In the genomic region with DNA sequence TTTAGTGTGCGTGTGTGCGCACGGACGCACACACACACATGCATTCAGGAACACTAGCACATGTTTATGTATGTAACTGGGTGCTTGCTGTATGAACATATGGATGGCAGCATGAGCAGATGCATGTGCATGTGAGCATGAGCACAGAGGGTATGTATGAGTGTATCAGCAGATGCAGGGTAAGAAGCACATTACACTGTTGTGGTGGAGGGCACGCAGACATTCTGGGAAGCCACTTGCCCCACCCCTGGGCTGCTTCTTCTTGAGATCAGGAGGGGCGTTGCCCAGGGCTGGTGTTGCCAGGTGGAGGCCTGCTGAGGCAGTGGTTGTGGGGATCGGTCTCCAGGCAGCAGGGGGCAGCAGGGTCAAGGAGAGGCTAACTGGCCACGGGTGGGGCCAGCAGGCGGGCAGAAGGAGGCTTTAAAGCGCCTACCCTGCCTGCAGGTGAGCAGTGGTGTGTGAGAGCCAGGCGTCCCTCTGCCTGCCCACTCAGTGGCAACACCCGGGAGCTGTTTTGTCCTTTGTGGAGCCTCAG, we compare ENCODE assay signal across 9 cellular contexts. TPM values are rescaled to one million over a fixed set of nuclear protein-coding genes. Genes with fewer than 3 reads are reported as not detected.
DNase-seq lines count a peak whose midpoint lies in the region; ATAC-seq, FAIRE-seq and TF ChIP-seq lines count a peak whose summit lies in the region.
"Had no signal": no experiment of that assay in that cellular context is flagged by ENCODE, and none has a peak within 500 bp of the region (broad histone marks: within the 10 kb centered on the region; RNA-seq: fewer than 3 reads in every experiment).

No MANE protein-coding gene starts in this region.

- CTCF ChIA-PET in GM12878 (lab: Yijun Ruan, JAX): interaction anchor here (0.6 to 17.5 kb wide), 8 partner anchors 11 to 568 kb away, joined by 3 to 293 read pairs (median 6); a partner anchor contains a TSS

- no peak for TF ChIP-seq EP300 in GM12878 (IDR thresholded peaks at IDR 0.05; ENCODE audit: borderline replicate concordance in 1 of 2, control insufficient read depth in 1 of 2, low read depth in 2 of 2, low read length in 2 of 2)

- BruUV-seq in GM12878 (replicated peaks; lab: Mats Ljungman, UMichigan): no TSS peak

- H3K4me3 ChIP-seq in GM12878: no peak overlapping the region
- peak overlapping the region in 1 of 2 donors; percentile 31 for H3K4me3 ChIP-seq in muscle layer of duodenum (ENCODE audit: low read depth in 1 of 2, low read length in 2 of 2)

- DNase-seq in NCI-H1694 treated with DMSO at 0.1 percent for 48 hours (lab: John Stamatoyannopoulos, UW) (peak; percentile 78), GM12878 (ENCODE audit: low read depth, low spot score) (no peak), superior temporal gyrus (ENCODE audit: extremely low spot score) (no peak), hepatic stellate cell (ENCODE audit: low spot score) (no peak)
- DNase-seq: SIG-M5 had no signal

- no peak for TF ChIP-seq POLR2A in GM12878 (IDR thresholded peaks at IDR 0.05; ENCODE audit: low read depth, low read length)

- H2AFZ ChIP-seq in GM12878 (ENCODE audit: control insufficient read depth, low read depth, low read length): no peak overlapping the region

- H3K4me2 ChIP-seq in GM12878 (ENCODE audit: control insufficient read depth, insufficient read depth): no peak overlapping the region

- 0 out of 2 replicates have a peak, but pooled peaks have one; percentile 13 for TF ChIP-seq RAD21 in GM12878 (IDR thresholded peaks at IDR 0.05; ENCODE audit: insufficient read depth, low read depth, low read length)

- H3K27me3 ChIP-seq in GM12878 (replicated peaks in 1 of 2; ENCODE audit: control insufficient read depth in 2 of 2, insufficient read depth in 2 of 2, low read length in 1 of 2) (no peaks in the 10 kb centered on the region), muscle layer of duodenum (ENCODE audit: low read depth, low read length) (no peaks in the 10 kb centered on the region)

- H3K4me1 ChIP-seq in GM12878 (ENCODE audit: control insufficient read depth, insufficient read depth, low read length): peaks cover 26% of the 10 kb centered on the region
- peaks cover 11 to 16% of the 10 kb centered on the region in 2 donors for H3K4me1 ChIP-seq in muscle layer of duodenum (ENCODE audit: control insufficient read depth in 1 of 2, insufficient read depth in 2 of 2, low read length in 2 of 2)

- SMC1A ChIA-PET in GM12878 (lab: Charles Lee; ENCODE audit: uncharacterized antibody, unreplicated experiment): interaction anchor here (1.2 to 6.1 kb wide), 8 partner anchors 41 to 152 kb away, joined by 3 to 52 read pairs (median 7); no protein-coding TSS in a partner anchor

- TF ChIP-seq CTCF in GM12872 (IDR thresholded peaks at IDR 0.05; ENCODE audit: insufficient read depth, low read depth, low read length) (peak; percentile 39; the same call in 2 of the 3 replicates), GM12878 (IDR thresholded peaks at IDR 0.05 in 2 of 3, conservative IDR thresholded peaks at IDR 0.05 in 1 of 3; ENCODE audit: control insufficient read depth in 2 of 3, extremely low read depth in 1 of 3, insufficient read depth in 1 of 3, low read depth in 3 of 3, low read length in 3 of 3) (peak; percentile 24 to 38 (median 37); a peak in 4 of 6 replicates)

- intact Hi-C loops in GM12878 (cut with micrococcal nuclease; ENCODE audit: unreplicated experiment): loop anchor here (1.0 to 10.0 kb wide), 2 partner anchors 43 to 495 kb away; a partner anchor contains a TSS

- FAIRE-seq in GM12878 (lab: Jason Lieb, UNC): no peak

- ATAC-seq in GM12878 (peak; percentile 51), HG02981 (IDR thresholded peaks at IDR 0.05; ENCODE audit: unreplicated experiment) (no peak), HG03469 (IDR thresholded peaks at IDR 0.05; ENCODE audit: unreplicated experiment) (no peak)

- no peaks in the 10 kb centered on the region for H3K79me2 ChIP-seq in GM12878 (ENCODE audit: control insufficient read depth, insufficient read depth, low read length)

- H3K27ac ChIP-seq in GM12878 (ENCODE audit: control insufficient read depth, insufficient read depth): no peak overlapping the region
- peak overlapping the region; percentile 54 for H3K27ac ChIP-seq in muscle layer of duodenum (ENCODE audit: low read length)

- in situ Hi-C loops in GM12878 (cut with MboI): no loop called here

- POLR2A ChIA-PET in GM12878 (lab: Charles Lee): no interaction called here

- H3K9me3 ChIP-seq in GM12878 (replicated peaks; ENCODE audit: control insufficient read depth, insufficient read depth, low read length): no peaks in the 10 kb centered on the region
- H3K9me3 ChIP-seq in muscle layer of duodenum (ENCODE audit: control insufficient read depth in 1 of 2, low read length in 2 of 2): no peaks in the 10 kb centered on the region

- 52% methylated on average over 12 of the region's 12 CpGs for WGBS in GM12878 (ENCODE audit: insufficient coverage, insufficient replicate concordance, low lambda C conversion rate, missing lambda C conversion rate)

- RAD21 ChIA-PET in GM12878 (lab: Charles Lee; ENCODE audit: unreplicated experiment): interaction anchor here (1.0 to 4.8 kb wide), 8 partner anchors 19 to 145 kb away, joined by 3 to 63 read pairs (median 6); a partner anchor contains a TSS

- no peaks in the 10 kb centered on the region for H4K20me1 ChIP-seq in GM12878 (ENCODE audit: control insufficient read depth, insufficient read depth)

- H3K36me3 ChIP-seq in GM12878 (ENCODE audit: control insufficient read depth in 2 of 2, insufficient read depth in 2 of 2, low read length in 1 of 2) (no peaks in the 10 kb centered on the region), muscle layer of duodenum (ENCODE audit: control insufficient read depth in 1 of 2, insufficient read depth in 2 of 2, low read length in 2 of 2) (no peaks in the 10 kb centered on the region)

- no peak overlapping the region for H3K9ac ChIP-seq in GM12878 (ENCODE audit: control insufficient read depth, insufficient read depth, low read length)

RNA-seq across cellular contexts. Expression of a gene that starts 3.9 kb away (rescaled TPM):
- not detected in 2 replicates for total RNA-seq in GM12878 (2013; cell fraction: nucleolus; rRNA removed)
- total RNA-seq in GM12878 (2014; rRNA removed) (not detected in 2 replicates), GM12878 (2014; rRNA removed; fragmentation: Illumina TruSeq; extraction: Trizol) (not detected in 2 replicates), GM12878 (2021) (not detected in 2 replicates)
- polyA plus RNA-seq in GM12878 (2011; ENCODE audit: low read depth): not detected
- polyA plus RNA-seq in GM12878 (2011; rRNA removed) (not detected in 2 replicates), GM12878 (2014; fragmentation: Illumina TruSeq; extraction: Trizol) (not detected in 2 replicates), GM12878 (2014; fragmentation: Nextera tagmentation; extraction: Ambion mirVana) (not detected), GM12878 (2014; rRNA removed) (not detected in 2 replicates), GM12878 (2016; fragmentation: Nextera tagmentation; extraction: Ambion mirVana) (not detected)
- not detected in 2 replicates for polyA plus RNA-seq in GM12878 (2011; cell fraction: cytosol; rRNA removed)
- polyA plus RNA-seq in GM12878 (2011; cell fraction: nucleus; rRNA removed): not detected in 2 replicates
- polyA plus RNA-seq in GM12878 (2012): not detected in 2 replicates
- polyA minus RNA-seq in GM12878 (2011; rRNA and poly(A)+ RNA removed): not detected in 2 replicates
- not detected in 2 replicates for polyA minus RNA-seq in GM12878 (2011; cell fraction: cytosol; rRNA and poly(A)+ RNA removed)
- not detected in 2 replicates for polyA minus RNA-seq in GM12878 (2011; cell fraction: nucleus; rRNA and poly(A)+ RNA removed)

RNA-seq across cellular contexts. Expression of a gene that starts 5.3 kb away (rescaled TPM):
- total RNA-seq in GM12878 (2013; cell fraction: nucleolus; rRNA removed): not detected in 2 replicates
- 0.23 and 0.27 TPM in 2 replicates for total RNA-seq in GM12878 (2014; rRNA removed)
- total RNA-seq in GM12878 (2014; rRNA removed; fragmentation: Illumina TruSeq; extraction: Trizol): not detected in 2 replicates
- total RNA-seq in GM12878 (2021): 0.18 and 0.61 TPM in 2 replicates
- not detected for polyA plus RNA-seq in GM12878 (2011; ENCODE audit: low read depth)
- polyA plus RNA-seq in GM12878 (2011; rRNA removed): 0.08 and 0.16 TPM in 2 replicates
- polyA plus RNA-seq in GM12878 (2011; cell fraction: cytosol; rRNA removed): 0.32 and 0.43 TPM in 2 replicates
- 0.18 and 0.34 TPM in 2 replicates for polyA plus RNA-seq in GM12878 (2011; cell fraction: nucleus; rRNA removed)
- polyA plus RNA-seq in GM12878 (2012): 0.08 and 0.19 TPM in 2 replicates
- 0.29 TPM in 1 of 2 replicates, not detected in the other for polyA plus RNA-seq in GM12878 (2014; fragmentation: Illumina TruSeq; extraction: Trizol)
- under 1 TPM in 1 of 2 experiments, not detected in 1; 0.24 TPM for polyA plus RNA-seq in GM12878 (2014; fragmentation: Nextera tagmentation; extraction: Ambion mirVana)
- 0.09 TPM in 1 of 2 replicates, not detected in the other for polyA plus RNA-seq in GM12878 (2014; rRNA removed)
- polyA plus RNA-seq in GM12878 (2016; fragmentation: Nextera tagmentation; extraction: Ambion mirVana): not detected
- polyA minus RNA-seq in GM12878 (2011; rRNA and poly(A)+ RNA removed): not detected in 2 replicates
- polyA minus RNA-seq in GM12878 (2011; cell fraction: cytosol; rRNA and poly(A)+ RNA removed): not detected in 2 replicates
- 0.36 and 0.77 TPM in 2 replicates for polyA minus RNA-seq in GM12878 (2011; cell fraction: nucleus; rRNA and poly(A)+ RNA removed)

RNA-seq across cellular contexts. Expression of a gene that starts 18.1 kb away (rescaled TPM):
- 61.8 and 62.1 TPM in 2 replicates for total RNA-seq in GM12878 (2013; cell fraction: nucleolus; rRNA removed)
- 25.5 and 29.0 TPM in 2 replicates for total RNA-seq in GM12878 (2014; rRNA removed)
- 23.4 and 24.7 TPM in 2 replicates for total RNA-seq in GM12878 (2014; rRNA removed; fragmentation: Illumina TruSeq; extraction: Trizol)
- 34.5 and 36.0 TPM in 2 replicates for total RNA-seq in GM12878 (2021)
- 7.1 TPM for polyA plus RNA-seq in GM12878 (2011; ENCODE audit: low read depth)
- 21.7 and 30.0 TPM in 2 replicates for polyA plus RNA-seq in GM12878 (2011; rRNA removed)
- 30.6 and 38.4 TPM in 2 replicates for polyA plus RNA-seq in GM12878 (2011; cell fraction: cytosol; rRNA removed)
- polyA plus RNA-seq in GM12878 (2011; cell fraction: nucleus; rRNA removed): 80.7 and 94.3 TPM in 2 replicates
- 17.8 and 18.0 TPM in 2 replicates for polyA plus RNA-seq in GM12878 (2012)
- polyA plus RNA-seq in GM12878 (2014; fragmentation: Illumina TruSeq; extraction: Trizol): 16.0 and 25.2 TPM in 2 replicates
- 10 to 100 TPM in 1 of 2 experiments, 1 to 10 TPM in 1; 8.6 to 29.0 TPM for polyA plus RNA-seq in GM12878 (2014; fragmentation: Nextera tagmentation; extraction: Ambion mirVana)
- 30.4 and 32.5 TPM in 2 replicates for polyA plus RNA-seq in GM12878 (2014; rRNA removed)
- polyA plus RNA-seq in GM12878 (2016; fragmentation: Nextera tagmentation; extraction: Ambion mirVana): 10 to 100 TPM; 32.6 to 35.2 TPM
- polyA minus RNA-seq in GM12878 (2011; rRNA and poly(A)+ RNA removed): 24.7 and 34.4 TPM in 2 replicates
- polyA minus RNA-seq in GM12878 (2011; cell fraction: cytosol; rRNA and poly(A)+ RNA removed): 11.0 and 12.3 TPM in 2 replicates
- 20.6 and 26.1 TPM in 2 replicates for polyA minus RNA-seq in GM12878 (2011; cell fraction: nucleus; rRNA and poly(A)+ RNA removed)

RNA-seq across cellular contexts. Expression of a gene that starts 23.0 kb away (rescaled TPM):
- not detected in 2 replicates for total RNA-seq in GM12878 (2013; cell fraction: nucleolus; rRNA removed)
- total RNA-seq in GM12878 (2014; rRNA removed) (0.22 and 0.40 TPM in 2 replicates), GM12878 (2014; rRNA removed; fragmentation: Illumina TruSeq; extraction: Trizol) (0.13 and 0.18 TPM in 2 replicates), GM12878 (2021) (0.24 and 0.41 TPM in 2 replicates)
- polyA plus RNA-seq in GM12878 (2011; ENCODE audit: low read depth): not detected
- polyA plus RNA-seq in GM12878 (2011; rRNA removed) (0.03 TPM in 1 of 2 replicates, not detected in the other), GM12878 (2014; fragmentation: Illumina TruSeq; extraction: Trizol) (0.06 and 0.24 TPM in 2 replicates), GM12878 (2014; fragmentation: Nextera tagmentation; extraction: Ambion mirVana) (under 1 TPM; 0.03 to 0.05 TPM), GM12878 (2014; rRNA removed) (0.20 and 0.50 TPM in 2 replicates), GM12878 (2016; fragmentation: Nextera tagmentation; extraction: Ambion mirVana) (under 1 TPM; 0.09 to 0.19 TPM)
- polyA plus RNA-seq in GM12878 (2011; cell fraction: cytosol; rRNA removed): 0.05 TPM in 1 of 2 replicates, not detected in the other
- 0.09 TPM in 1 of 2 replicates, not detected in the other for polyA plus RNA-seq in GM12878 (2011; cell fraction: nucleus; rRNA removed)
- polyA plus RNA-seq in GM12878 (2012): 0.07 TPM in 1 of 2 replicates, not detected in the other
- polyA minus RNA-seq in GM12878 (2011; rRNA and poly(A)+ RNA removed): not detected in 2 replicates
- polyA minus RNA-seq in GM12878 (2011; cell fraction: cytosol; rRNA and poly(A)+ RNA removed): not detected in 2 replicates
- not detected in 2 replicates for polyA minus RNA-seq in GM12878 (2011; cell fraction: nucleus; rRNA and poly(A)+ RNA removed)

RNA-seq across cellular contexts. Expression of a gene that starts 47.7 kb away (rescaled TPM):
- 13.1 and 13.7 TPM in 2 replicates for total RNA-seq in GM12878 (2013; cell fraction: nucleolus; rRNA removed)
- total RNA-seq in GM12878 (2014; rRNA removed) (17.5 and 18.8 TPM in 2 replicates), GM12878 (2014; rRNA removed; fragmentation: Illumina TruSeq; extraction: Trizol) (20.7 and 21.6 TPM in 2 replicates), GM12878 (2021) (24.6 and 27.0 TPM in 2 replicates)
- 4.1 TPM for polyA plus RNA-seq in GM12878 (2011; ENCODE audit: low read depth)
- polyA plus RNA-seq in GM12878 (2011; rRNA removed) (18.2 and 28.3 TPM in 2 replicates), GM12878 (2014; fragmentation: Illumina TruSeq; extraction: Trizol) (21.4 and 29.7 TPM in 2 replicates), GM12878 (2014; fragmentation: Nextera tagmentation; extraction: Ambion mirVana) (1 to 10 TPM; 4.8 to 7.4 TPM), GM12878 (2014; rRNA removed) (15.2 and 15.3 TPM in 2 replicates), GM12878 (2016; fragmentation: Nextera tagmentation; extraction: Ambion mirVana) (10 to 100 TPM; 22.5 to 24.7 TPM)
- 11.8 and 12.6 TPM in 2 replicates for polyA plus RNA-seq in GM12878 (2011; cell fraction: cytosol; rRNA removed)
- 9.0 and 11.0 TPM in 2 replicates for polyA plus RNA-seq in GM12878 (2011; cell fraction: nucleus; rRNA removed)
- 5.6 and 5.7 TPM in 2 replicates for polyA plus RNA-seq in GM12878 (2012)
- polyA minus RNA-seq in GM12878 (2011; rRNA and poly(A)+ RNA removed): 23.2 and 31.1 TPM in 2 replicates
- polyA minus RNA-seq in GM12878 (2011; cell fraction: cytosol; rRNA and poly(A)+ RNA removed): 9.0 and 12.0 TPM in 2 replicates
- polyA minus RNA-seq in GM12878 (2011; cell fraction: nucleus; rRNA and poly(A)+ RNA removed): 7.3 and 12.7 TPM in 2 replicates
